Comparison of ENCODE assay signal across 22 cellular contexts in the genomic region with DNA sequence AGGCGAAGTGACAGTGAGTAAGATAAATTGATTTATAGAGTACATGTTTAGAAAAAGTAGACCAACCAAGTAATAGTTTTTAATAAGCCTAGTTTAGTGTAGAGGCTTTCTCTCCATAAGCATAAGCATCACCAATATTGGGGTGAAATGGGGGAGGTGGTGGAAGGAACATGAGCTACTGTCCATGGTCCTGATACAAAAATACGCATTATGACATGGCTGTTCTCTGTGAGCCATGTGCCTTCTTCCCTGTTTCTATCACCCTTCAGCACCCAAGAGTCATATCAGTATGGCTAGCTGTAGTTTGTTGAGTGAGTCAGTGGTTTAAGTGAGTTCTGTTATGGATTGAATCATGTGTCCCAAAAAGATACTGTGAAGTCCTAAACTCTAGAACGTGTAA.
DNase-seq lines count a peak whose midpoint lies in the region; ATAC-seq, FAIRE-seq and TF ChIP-seq lines count a peak whose summit lies in the region.
"Had no signal": no experiment of that assay in that cellular context is flagged by ENCODE, and none has a peak within 500 bp of the region (broad histone marks: within the 10 kb centered on the region; RNA-seq: fewer than 3 reads in every experiment).

No MANE protein-coding gene starts in this region.

- H3K4me1 Mint-ChIP-seq in CD4-positive, alpha-beta T cell (ENCODE audit: low read depth) = no peaks in the 10 kb centered on the region
- H3K4me1 Mint-ChIP-seq: neural crest cell had no signal

- no peak for TF ChIP-seq POLR2A in A549 (IDR thresholded peaks at IDR 0.05; ENCODE audit: low read length)

- no peak for ATAC-seq in A549
- peak; percentile 40; the same call in 1 of the 3 replicates for ATAC-seq in RWPE2 (ENCODE audit: low read depth)
- ATAC-seq in HG02678 (IDR thresholded peaks at IDR 0.05; ENCODE audit: unreplicated experiment) = no peak
- no peak for ATAC-seq in CD4-positive, alpha-beta T cell (ENCODE audit: poor library complexity)
- ATAC-seq: sciatic nerve had no signal

- H3K36me3 Mint-ChIP-seq in CD4-positive, alpha-beta T cell (ENCODE audit: low read depth) = no peaks in the 10 kb centered on the region

- H3K27me3 Mint-ChIP-seq in CD4-positive, alpha-beta T cell = peaks cover 12% of the 10 kb centered on the region
- H3K27me3 Mint-ChIP-seq: dendritic cell treated with granulocyte-macrophage colony-stimulating factor and Interleukin-4, amounts not matched to agents 40 ng/mL and 50 ng/mL, for 4 days had no signal

- FAIRE-seq in A549 (lab: Jason Lieb, UNC) = no peak
- FAIRE-seq: GM18507, GM19239 had no signal

- H3K27ac Mint-ChIP-seq in CD4-positive, alpha-beta T cell = no peak overlapping the region
- H3K27ac Mint-ChIP-seq: dendritic cell treated with granulocyte-macrophage colony-stimulating factor and Interleukin-4, amounts not matched to agents 40 ng/mL and 50 ng/mL, for 4 days had no signal

- no peak for DNase-seq in A549 (ENCODE audit: low read depth in 1 of 2, low spot score in 1 of 2)
- no peak for DNase-seq in RWPE2 (ENCODE audit: low spot score)
- peak; percentile 25 for DNase-seq in fibroblast of villous mesenchyme (ENCODE audit: low read depth)
- DNase-seq in NCI-H82 treated with DMSO at 0.1 percent for 48 hours (lab: John Stamatoyannopoulos, UW; ENCODE audit: unreplicated experiment) = no peak
- DNase-seq in NCI-H510A treated with DMSO at 0.1 percent for 48 hours (lab: John Stamatoyannopoulos, UW) = no peak
- DNase-seq in CD4-positive, alpha-beta T cell = no peak
- DNase-seq: activated CD4-positive, CD25-positive, alpha-beta regulatory T cell; activated gamma-delta T cell; aorta; Calu3; NCI-H146; NCI-H446 treated with DMSO at 0.1 percent for 48 hours; OCI-M1; stimulated activated CD4-positive, alpha-beta T cell treated with anti-CD3 and anti-CD28 coated beads, Interleukin-4, amount 100 ng/mL, for 1 hour had no signal

- peaks cover under 1% of the 10 kb centered on the region for H3K9me3 Mint-ChIP-seq in CD4-positive, alpha-beta T cell
- H3K9me3 Mint-ChIP-seq: dendritic cell treated with granulocyte-macrophage colony-stimulating factor and Interleukin-4, amounts not matched to agents 40 ng/mL and 50 ng/mL, for 4 days had no signal

- H3K4me3 ChIP-seq in A549 (no peak overlapping the region), HEK293 (ENCODE audit: low read depth, low read length) (no peak overlapping the region), RWPE2 (ENCODE audit: severe bottlenecking) (no peak overlapping the region), fibroblast of villous mesenchyme (ENCODE audit: low read depth, low read length) (no peak overlapping the region)
- H3K4me3 ChIP-seq: lung had no signal

- H3K4me2 ChIP-seq in A549 = no peak overlapping the region

- no peak overlapping the region for H3K27ac ChIP-seq in A549
- no peak overlapping the region for H3K27ac ChIP-seq in HEK293 (ENCODE audit: extremely low read depth, low read depth, low read length)
- no peak overlapping the region for H3K27ac ChIP-seq in RWPE2 (ENCODE audit: poor library complexity, severe bottlenecking)
- no peak overlapping the region for H3K27ac ChIP-seq in CD4-positive, alpha-beta T cell (ENCODE audit: low read depth, low read length)

- no peaks in the 10 kb centered on the region for H3K27me3 ChIP-seq in RWPE2 (ENCODE audit: insufficient read depth, poor library complexity, severe bottlenecking)
- no peaks in the 10 kb centered on the region for H3K27me3 ChIP-seq in CD4-positive, alpha-beta T cell (ENCODE audit: control insufficient read depth, insufficient read depth, low read length)

- no peak for TF ChIP-seq EP300 in A549 (IDR thresholded peaks at IDR 0.05)

- CTCF ChIA-PET in A549 (lab: Yijun Ruan, JAX) (interaction anchor here (0.8 kb wide), 1 partner anchor 10 kb away, joined by 5 read pairs; no protein-coding TSS in a partner anchor), HEK293 (lab: Yijun Ruan, JAX) (no interaction called here)
- CTCF ChIA-PET in CD4-positive, alpha-beta T cell (lab: Charles Lee) = no interaction called here

- POLR2A ChIA-PET in A549 (lab: Yijun Ruan, JAX) = no interaction called here
- POLR2A ChIA-PET in HEK293 (lab: Yijun Ruan, JAX) = no interaction called here
- POLR2A ChIA-PET in CD4-positive, alpha-beta T cell (lab: Charles Lee) = no interaction called here

- H3K9me3 ChIP-seq in A549 (no peaks in the 10 kb centered on the region), HEK293 (ENCODE audit: control insufficient read depth, insufficient read depth, low read depth, low read length) (no peaks in the 10 kb centered on the region), RWPE2 (ENCODE audit: severe bottlenecking) (no peaks in the 10 kb centered on the region)
- H3K9me3 ChIP-seq in CD4-positive, alpha-beta T cell (ENCODE audit: control insufficient read depth, low read length) = no peaks in the 10 kb centered on the region

- H3K4me3 Mint-ChIP-seq in CD4-positive, alpha-beta T cell = no peak overlapping the region
- H3K4me3 Mint-ChIP-seq: dendritic cell treated with granulocyte-macrophage colony-stimulating factor and Interleukin-4, amounts not matched to agents 40 ng/mL and 50 ng/mL, for 4 days; neural crest cell had no signal

- peaks cover 9% of the 10 kb centered on the region; the same call in 1 of the 3 replicates for H3K4me1 ChIP-seq in A549
- H3K4me1 ChIP-seq in HEK293 (ENCODE audit: control insufficient read depth, insufficient read depth, low read length) = no peaks in the 10 kb centered on the region
- no peaks in the 10 kb centered on the region for H3K4me1 ChIP-seq in RWPE2 (ENCODE audit: insufficient read depth, poor library complexity, severe bottlenecking)

- TF ChIP-seq CTCF in A549 (IDR thresholded peaks at IDR 0.05) (no peak), HEK293 (tag by site-specific recombination; IDR thresholded peaks at IDR 0.05) (no peak), RWPE2 (IDR thresholded peaks at IDR 0.05; ENCODE audit: poor library complexity, severe bottlenecking) (no peak), fibroblast of villous mesenchyme (IDR thresholded peaks at IDR 0.05; ENCODE audit: insufficient read depth, low read depth, low read length) (no peak)
- no peak for TF ChIP-seq CTCF in CD4-positive, alpha-beta T cell (IDR thresholded peaks at IDR 0.05)

- TF ChIP-seq RAD21 in A549 (conservative IDR thresholded peaks at IDR 0.05 in 1 of 2, IDR thresholded peaks at IDR 0.05 in 1 of 2) = no peak

- H3K36me3 ChIP-seq in HEK293 (ENCODE audit: control insufficient read depth in 2 of 2, insufficient read depth in 1 of 2, low read length in 2 of 2) = no peaks in the 10 kb centered on the region
- H3K36me3 ChIP-seq in RWPE2 (ENCODE audit: low read depth) = no peaks in the 10 kb centered on the region

- WGBS in A549 (ENCODE audit: missing lambda C conversion rate) = 87% methylated on average over 3 of the region's 3 CpGs

- intact Hi-C loops in CD4-positive, alpha-beta T cell (cut with DNase I, micrococcal nuclease) = no loop called here

TF ChIP-seq in A549, 52 proteins besides CTCF, POLR2A, EP300 and RAD21 (continues in another document):
- peak; percentile 74 for TF ChIP-seq EHMT2 (IDR thresholded peaks at IDR 0.05; ENCODE audit: low read depth)
- TF ChIP-seq, protein P1, sequence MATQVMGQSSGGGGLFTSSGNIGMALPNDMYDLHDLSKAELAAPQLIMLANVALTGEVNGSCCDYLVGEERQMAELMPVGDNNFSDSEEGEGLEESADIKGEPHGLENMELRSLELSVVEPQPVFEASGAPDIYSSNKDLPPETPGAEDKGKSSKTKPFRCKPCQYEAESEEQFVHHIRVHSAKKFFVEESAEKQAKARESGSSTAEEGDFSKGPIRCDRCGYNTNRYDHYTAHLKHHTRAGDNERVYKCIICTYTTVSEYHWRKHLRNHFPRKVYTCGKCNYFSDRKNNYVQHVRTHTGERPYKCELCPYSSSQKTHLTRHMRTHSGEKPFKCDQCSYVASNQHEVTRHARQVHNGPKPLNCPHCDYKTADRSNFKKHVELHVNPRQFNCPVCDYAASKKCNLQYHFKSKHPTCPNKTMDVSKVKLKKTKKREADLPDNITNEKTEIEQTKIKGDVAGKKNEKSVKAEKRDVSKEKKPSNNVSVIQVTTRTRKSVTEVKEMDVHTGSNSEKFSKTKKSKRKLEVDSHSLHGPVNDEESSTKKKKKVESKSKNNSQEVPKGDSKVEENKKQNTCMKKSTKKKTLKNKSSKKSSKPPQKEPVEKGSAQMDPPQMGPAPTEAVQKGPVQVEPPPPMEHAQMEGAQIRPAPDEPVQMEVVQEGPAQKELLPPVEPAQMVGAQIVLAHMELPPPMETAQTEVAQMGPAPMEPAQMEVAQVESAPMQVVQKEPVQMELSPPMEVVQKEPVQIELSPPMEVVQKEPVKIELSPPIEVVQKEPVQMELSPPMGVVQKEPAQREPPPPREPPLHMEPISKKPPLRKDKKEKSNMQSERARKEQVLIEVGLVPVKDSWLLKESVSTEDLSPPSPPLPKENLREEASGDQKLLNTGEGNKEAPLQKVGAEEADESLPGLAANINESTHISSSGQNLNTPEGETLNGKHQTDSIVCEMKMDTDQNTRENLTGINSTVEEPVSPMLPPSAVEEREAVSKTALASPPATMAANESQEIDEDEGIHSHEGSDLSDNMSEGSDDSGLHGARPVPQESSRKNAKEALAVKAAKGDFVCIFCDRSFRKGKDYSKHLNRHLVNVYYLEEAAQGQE (IDR thresholded peaks at IDR 0.05) = peak; percentile 91

TF ChIP-seq in HEK293, 187 proteins besides CTCF, POLR2A, EP300 and RAD21:
- TF ChIP-seq, protein P1 (tag by site-specific recombination; IDR thresholded peaks at IDR 0.05) = peak; percentile 94
- no peak for TF ChIP-seq ZNF140 (tag by site-specific recombination; IDR thresholded peaks at IDR 0.05)
